10 cellular contexts compared by ENCODE assay signal in the genomic region with DNA sequence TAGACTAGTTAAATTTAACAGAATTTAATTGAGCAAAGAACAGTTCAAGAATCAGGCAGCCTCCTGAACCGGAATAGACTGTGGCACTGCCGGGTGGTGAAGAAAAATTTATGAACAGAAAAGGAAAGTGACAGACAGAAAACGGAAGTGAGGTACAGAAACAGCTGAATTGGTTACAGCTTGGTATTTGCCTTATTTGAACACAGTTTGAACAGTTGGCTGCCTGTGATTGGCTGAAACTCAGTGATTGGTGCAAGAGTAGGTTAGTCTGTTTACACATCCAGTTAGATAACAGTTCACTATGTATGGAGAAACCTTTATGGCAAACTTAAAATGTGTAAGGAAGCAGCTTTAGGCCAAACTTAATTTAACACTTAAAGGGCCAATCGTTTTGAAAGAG.
DNase-seq lines count a peak whose midpoint lies in the region; ATAC-seq, FAIRE-seq and TF ChIP-seq lines count a peak whose summit lies in the region.
"Had no signal": no experiment of that assay in that cellular context is flagged by ENCODE, and none has a peak within 500 bp of the region (broad histone marks: within the 10 kb centered on the region; RNA-seq: fewer than 3 reads in every experiment).

No MANE protein-coding gene starts in this region.

- H3K9me3 ChIP-seq in SK-N-SH (0 out of 2 replicates have a peak, but pooled peaks cover 3% of the 10 kb centered on the region), pancreas (no peaks in the 10 kb centered on the region), tibial artery (no peaks in the 10 kb centered on the region), psoas muscle (no peaks in the 10 kb centered on the region)

- H3K27me3 ChIP-seq in SK-N-SH (ENCODE audit: insufficient read depth): no peaks in the 10 kb centered on the region
- H3K27me3 ChIP-seq in pancreas: no peaks in the 10 kb centered on the region
- no peaks in the 10 kb centered on the region for H3K27me3 ChIP-seq in tibial artery
- no peaks in the 10 kb centered on the region for H3K27me3 ChIP-seq in psoas muscle (ENCODE audit: insufficient read depth in 3 of 3, low read length in 2 of 3)

- CTCF ChIA-PET in SK-N-SH (lab: Yijun Ruan, JAX): no interaction called here
- CTCF ChIA-PET in activated CD8-positive, alpha-beta T cell treated with anti-CD3 and anti-CD28 coated beads, Interleukin-2, amount 10 ng/mL, durations not matched to agents 7 days and 5 days (lab: Charles Lee): interaction anchor here (1.1 kb wide), 1 partner anchor 117 kb away, joined by 4 read pairs; no protein-coding TSS in a partner anchor

- no peak overlapping the region for H3K27ac Mint-ChIP-seq in activated CD8-positive, alpha-beta T cell treated with anti-CD3 and anti-CD28 coated beads, Interleukin-2, amount 10 ng/mL, durations not matched to agents 7 days and 5 days

- no peaks in the 10 kb centered on the region for H3K27me3 Mint-ChIP-seq in activated CD8-positive, alpha-beta T cell treated with anti-CD3 and anti-CD28 coated beads, Interleukin-2, amount 10 ng/mL, durations not matched to agents 7 days and 5 days (ENCODE audit: low read depth)

- intact Hi-C loops in pancreas (cut with DNase I) (no loop called here), tibial artery (cut with DNase I; ENCODE audit: low total_unique reads) (no loop called here), Right ventricle myocardium superior (cut with DNase I) (no loop called here), psoas muscle (cut with DNase I) (no loop called here)

- peaks cover 7% of the 10 kb centered on the region for H3K4me1 Mint-ChIP-seq in activated CD8-positive, alpha-beta T cell treated with anti-CD3 and anti-CD28 coated beads, Interleukin-2, amount 10 ng/mL, durations not matched to agents 7 days and 5 days (ENCODE audit: low read depth)

- H2AFZ ChIP-seq in SK-N-SH (ENCODE audit: low read depth): peak overlapping the region; percentile 51; the same call in 1 of the 2 replicates

- H3K36me3 Mint-ChIP-seq in activated CD8-positive, alpha-beta T cell treated with anti-CD3 and anti-CD28 coated beads, Interleukin-2, amount 10 ng/mL, durations not matched to agents 7 days and 5 days (ENCODE audit: low read depth): peaks cover 6% of the 10 kb centered on the region

- no peaks in the 10 kb centered on the region for H3K79me2 ChIP-seq in SK-N-SH (ENCODE audit: insufficient read depth)

- no peak overlapping the region for H3K9ac ChIP-seq in SK-N-SH

- H3K4me1 ChIP-seq in SK-N-SH (ENCODE audit: control insufficient read depth in 1 of 2, insufficient read depth in 2 of 2, low read depth in 1 of 2, low read length in 1 of 2): no peaks in the 10 kb centered on the region
- H3K4me1 ChIP-seq in pancreas: peaks cover 4 to 10% (median 9%) of the 10 kb centered on the region in 3 donors
- no peaks in the 10 kb centered on the region for H3K4me1 ChIP-seq in tibial artery
- H3K4me1 ChIP-seq in psoas muscle: no peaks in the 10 kb centered on the region

- 33% methylated on average over 4 of the region's 4 CpGs for WGBS in SK-N-SH (ENCODE audit: low lambda C conversion rate)
- WGBS in pancreas, 2 donors: 21 to 29% methylated on average over 4 of the region's 4 CpGs
- 51 to 69% (median 54%) methylated on average over 4 of the region's 4 CpGs for WGBS in psoas muscle, 3 donors

- H3K36me3 ChIP-seq in SK-N-SH (replicated peaks in 1 of 2; ENCODE audit: control insufficient read depth in 1 of 2, insufficient read depth in 2 of 2, low read length in 1 of 2) (no peaks in the 10 kb centered on the region), pancreas (no peaks in the 10 kb centered on the region), tibial artery (no peaks in the 10 kb centered on the region), psoas muscle (ENCODE audit: insufficient read depth in 1 of 2, low read depth in 1 of 2) (no peaks in the 10 kb centered on the region)

- peak; percentile 43 for FAIRE-seq in pancreas (lab: Jason Lieb, UNC)
- FAIRE-seq: colon had no signal

- ATAC-seq in SK-N-SH treated with all-trans-retinoic acid at 6 μM for 48 hours (no peak), HG03280 (IDR thresholded peaks at IDR 0.05; ENCODE audit: unreplicated experiment) (peak; percentile 56), pancreas (peak; percentile 76 to 91 (median 86)), Right ventricle myocardium superior (ENCODE audit: poor library complexity) (no peak), psoas muscle (no peak)
- ATAC-seq in activated CD8-positive, alpha-beta T cell treated with anti-CD3 and anti-CD28 coated beads, Interleukin-2, amount 10 ng/mL, durations not matched to agents 7 days and 5 days: peak; percentile 42

- H3F3A ChIP-seq in SK-N-SH (replicated peaks; ENCODE audit: insufficient read depth): no peaks in the 10 kb centered on the region

- no peaks in the 10 kb centered on the region for H4K20me1 ChIP-seq in SK-N-SH (ENCODE audit: insufficient read depth)

- POLR2A ChIA-PET in SK-N-SH (lab: Yijun Ruan, JAX): no interaction called here
- POLR2A ChIA-PET in activated CD8-positive, alpha-beta T cell treated with anti-CD3 and anti-CD28 coated beads, Interleukin-2, amount 10 ng/mL, durations not matched to agents 7 days and 5 days (lab: Charles Lee): no interaction called here

- no peaks in the 10 kb centered on the region for H3K9me3 Mint-ChIP-seq in activated CD8-positive, alpha-beta T cell treated with anti-CD3 and anti-CD28 coated beads, Interleukin-2, amount 10 ng/mL, durations not matched to agents 7 days and 5 days (ENCODE audit: insufficient read depth)

- no peaks in the 10 kb centered on the region for H3K9me2 ChIP-seq in SK-N-SH

- no peak for DNase-seq in SK-N-SH
- peak; percentile 31 for DNase-seq in activated CD8-positive, alpha-beta T cell treated with anti-CD3 and anti-CD28 coated beads, Interleukin-2, amount 10 ng/mL, durations not matched to agents 7 days and 5 days
- peak in 4 of 6 donors; percentile 35 to 72 (median 70) for DNase-seq in pancreas
- DNase-seq in tibial artery: no peak
- DNase-seq in Right ventricle myocardium superior: no peak
- DNase-seq in psoas muscle: no peak
- DNase-seq: posterior cingulate gyrus had no signal

- TF ChIP-seq CTCF in SK-N-SH (IDR thresholded peaks at IDR 0.05): no peak
- no peak for TF ChIP-seq CTCF in pancreas (IDR thresholded peaks at IDR 0.05)
- no peak for TF ChIP-seq CTCF in tibial artery (IDR thresholded peaks at IDR 0.05)
- no peak for TF ChIP-seq CTCF in psoas muscle (IDR thresholded peaks at IDR 0.05)

- H3K27ac ChIP-seq in SK-N-SH (ENCODE audit: low read depth in 2 of 2, low read length in 1 of 2) (no peak overlapping the region), pancreas (peak overlapping the region; percentile 18 to 65 (median 30)), tibial artery (no peak overlapping the region), psoas muscle (no peak overlapping the region)

- no peak for TF ChIP-seq RAD21 in SK-N-SH (IDR thresholded peaks at IDR 0.05; ENCODE audit: low read length)

- H3K4me2 ChIP-seq in SK-N-SH: no peak overlapping the region

- no peak overlapping the region for H3K4me3 Mint-ChIP-seq in activated CD8-positive, alpha-beta T cell treated with anti-CD3 and anti-CD28 coated beads, Interleukin-2, amount 10 ng/mL, durations not matched to agents 7 days and 5 days

- no peak for TF ChIP-seq EP300 in SK-N-SH (IDR thresholded peaks at IDR 0.05; ENCODE audit: borderline replicate concordance in 1 of 2, low read depth in 1 of 2, low read length in 1 of 2)

- H3K4me3 ChIP-seq in SK-N-SH (ENCODE audit: low read depth in 2 of 2, low read length in 1 of 2) (no peak overlapping the region), pancreas (peak overlapping the region in 2 of 4 donors; percentile 2 to 10), tibial artery (no peak overlapping the region), psoas muscle (no peak overlapping the region)

TF ChIP-seq in SK-N-SH, 30 proteins besides CTCF, POLR2A, EP300 and RAD21 (continues in another document):
- TF ChIP-seq FOSL2 (IDR thresholded peaks at IDR 0.05; ENCODE audit: borderline replicate concordance, low read depth) (no peak), MAX (IDR thresholded peaks at IDR 0.05; ENCODE audit: low read depth) (no peak), GATA2 (CRISPR knock-in tag; IDR thresholded peaks at IDR 0.05) (no peak), NRF1 (IDR thresholded peaks at IDR 0.05; ENCODE audit: low read depth, low read length) (no peak)
- TF ChIP-seq, protein P1, sequence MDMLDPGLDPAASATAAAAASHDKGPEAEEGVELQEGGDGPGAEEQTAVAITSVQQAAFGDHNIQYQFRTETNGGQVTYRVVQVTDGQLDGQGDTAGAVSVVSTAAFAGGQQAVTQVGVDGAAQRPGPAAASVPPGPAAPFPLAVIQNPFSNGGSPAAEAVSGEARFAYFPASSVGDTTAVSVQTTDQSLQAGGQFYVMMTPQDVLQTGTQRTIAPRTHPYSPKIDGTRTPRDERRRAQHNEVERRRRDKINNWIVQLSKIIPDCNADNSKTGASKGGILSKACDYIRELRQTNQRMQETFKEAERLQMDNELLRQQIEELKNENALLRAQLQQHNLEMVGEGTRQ (IDR thresholded peaks at IDR 0.05; ENCODE audit: borderline replicate concordance, low read depth, low read length): no peak

TF ChIP-seq in SK-N-SH treated with all-trans-retinoic acid at 6 μM for 48 hours, 23 proteins besides CTCF, POLR2A, EP300 and RAD21 (continues in another document):
- TF ChIP-seq CSDC2 (CRISPR knock-in tag; IDR thresholded peaks at IDR 0.05) (no peak), ISL1 (CRISPR knock-in tag; IDR thresholded peaks at IDR 0.05) (no peak), CREB5 (CRISPR knock-in tag; IDR thresholded peaks at IDR 0.05; ENCODE audit: low read depth) (no peak), PPARA (CRISPR knock-in tag; IDR thresholded peaks at IDR 0.05; ENCODE audit: borderline replicate concordance) (no peak), ZNF70 (CRISPR knock-in tag; IDR thresholded peaks at IDR 0.05) (no peak), TCF4 (CRISPR knock-in tag; IDR thresholded peaks at IDR 0.05; ENCODE audit: borderline replicate concordance) (no peak)

Comparison
In these comparisons a context has a peak if more than half of its experiments do, and no peak if none do; other contexts are left out.
1. DNase-seq: peak in activated CD8-positive, alpha-beta T cell treated with anti-CD3 and anti-CD28 coated beads, Interleukin-2, amount 10 ng/mL, durations not matched to agents 7 days and 5 days (single experiment) and pancreas (4 of 6); none in SK-N-SH (single experiment), tibial artery (0 of 2), Right ventricle myocardium superior (single experiment) and psoas muscle (0 of 2).
2. H3K27ac ChIP-seq: peak in pancreas (4 of 4); none in SK-N-SH (0 of 2), tibial artery (0 of 2) and psoas muscle (single experiment).
3. ATAC-seq: peak in HG03280 (single experiment), activated CD8-positive, alpha-beta T cell treated with anti-CD3 and anti-CD28 coated beads, Interleukin-2, amount 10 ng/mL, durations not matched to agents 7 days and 5 days (single experiment) and pancreas (4 of 4); none in SK-N-SH treated with all-trans-retinoic acid at 6 μM for 48 hours (single experiment), Right ventricle myocardium superior (single experiment) and psoas muscle (0 of 4).